In the genomic region with DNA sequence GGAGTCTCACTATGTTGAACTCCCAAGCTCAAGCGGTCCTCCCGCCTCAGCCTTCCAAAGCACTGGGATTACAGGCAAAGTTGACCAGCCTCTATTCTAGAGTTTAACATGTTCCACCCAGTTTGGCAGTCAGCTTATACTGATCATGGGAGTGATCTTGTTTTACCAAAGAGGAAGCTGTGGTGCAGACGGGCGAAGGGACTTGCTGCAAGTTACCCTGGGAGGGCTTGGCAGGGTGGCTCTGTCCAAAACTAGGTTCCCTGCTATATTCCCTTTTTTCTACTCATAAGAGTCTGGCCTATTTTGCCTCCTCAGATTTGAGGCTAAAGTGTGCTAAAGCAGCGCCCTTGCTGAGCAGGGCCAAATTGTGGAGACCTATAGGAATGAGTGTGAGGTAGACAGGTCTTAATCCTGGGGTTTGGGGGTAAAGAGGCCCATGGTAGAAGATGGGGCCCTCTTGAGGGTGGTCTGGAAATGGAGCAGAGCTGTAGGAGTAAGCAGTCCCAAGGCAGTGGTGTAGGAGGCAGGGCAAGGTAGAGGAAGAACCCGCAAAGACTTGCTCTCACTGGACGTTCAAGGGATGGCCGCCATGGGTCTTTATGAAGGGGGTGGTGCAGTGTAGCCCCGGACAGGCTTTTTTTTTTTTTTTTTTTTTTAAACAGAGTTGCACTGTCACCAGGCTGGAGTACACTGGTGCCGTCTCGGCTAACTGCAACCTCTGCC, we compare ENCODE assay signal across 9 cellular contexts. TPM values are rescaled to one million over a fixed set of nuclear protein-coding genes. Genes with fewer than 3 reads are reported as not detected.
DNase-seq lines count a peak whose midpoint lies in the region; ATAC-seq, FAIRE-seq and TF ChIP-seq lines count a peak whose summit lies in the region.
"Had no signal": no experiment of that assay in that cellular context is flagged by ENCODE, and none has a peak within 500 bp of the region (broad histone marks: within the 10 kb centered on the region; RNA-seq: fewer than 3 reads in every experiment).

No MANE protein-coding gene starts in this region.

- DNase-seq in GM12864 (ENCODE audit: low read depth) (no peak), PC-3 (no peak), D721Med (ENCODE audit: insufficient read length, low spot score) (no peak), DMS153 (lab: John Stamatoyannopoulos, UW) (no peak)
- DNase-seq in activated effector memory CD4-positive, alpha-beta T cell treated with Interleukin-2 at 50 U/mL for 16 hours, result no peak
- DNase-seq: NCI-H2029, thyroid gland had no signal

- H4K20me1 ChIP-seq in PC-3 (ENCODE audit: low read length), result peaks cover 60% of the 10 kb centered on the region

- no peaks in the 10 kb centered on the region for H3F3A ChIP-seq in PC-3 (ENCODE audit: low read length, unreplicated experiment)

- no TSS peak for BruUV-seq in PC-3 (replicated peaks; lab: Mats Ljungman, UMichigan)

- H3K9me2 ChIP-seq in PC-3 (replicated peaks; ENCODE audit: low read length), result no peaks in the 10 kb centered on the region

- H3K36me3 ChIP-seq in PC-3 (ENCODE audit: low read depth, low read length), result peaks cover 60% of the 10 kb centered on the region
- peaks cover 78% of the 10 kb centered on the region for H3K36me3 ChIP-seq in iPS-20b (ENCODE audit: insufficient read depth, low read depth, low read length)

- POLR2A ChIA-PET in PC-3 (lab: Charles Lee; ENCODE audit: unreplicated experiment), result no interaction called here

- H3K27ac ChIP-seq in PC-3 (ENCODE audit: low read length) (no peak overlapping the region), iPS-20b (ENCODE audit: low read length) (peak overlapping the region; percentile 22)
- H3K27ac ChIP-seq: psoas muscle, thyroid gland had no signal

- peaks cover 30% of the 10 kb centered on the region for H3K4me1 ChIP-seq in PC-3 (ENCODE audit: insufficient read depth, low read length)
- peaks cover 35% of the 10 kb centered on the region for H3K4me1 ChIP-seq in iPS-20b (ENCODE audit: insufficient read depth, low read length)

- no peak overlapping the region for H2AFZ ChIP-seq in PC-3 (ENCODE audit: low read length)

- peak overlapping the region; percentile 98; the same call in 1 of the 2 replicates for H3K4me2 ChIP-seq in PC-3 (ENCODE audit: low read length)

- H3K9me3 ChIP-seq in PC-3 (ENCODE audit: low read length), result no peaks in the 10 kb centered on the region
- H3K9me3 ChIP-seq in iPS-20b (ENCODE audit: insufficient read depth, low read depth, low read length), result no peaks in the 10 kb centered on the region
- H3K9me3 ChIP-seq: psoas muscle, thyroid gland had no signal

- H3K4me3 ChIP-seq in GM12864 (ENCODE audit: low read depth, low read length), result peak overlapping the region; percentile 68
- 0 out of 2 replicates have a peak overlapping the region, but pooled peaks have one; percentile 99 for H3K4me3 ChIP-seq in PC-3 (ENCODE audit: low read length)
- H3K4me3 ChIP-seq in iPS-20b (ENCODE audit: low read length), result peak overlapping the region; percentile 100; the same call in 1 of the 2 replicates
- H3K4me3 ChIP-seq: thyroid gland had no signal

- TF ChIP-seq CTCF in GM12864 (IDR thresholded peaks at IDR 0.05; ENCODE audit: low read depth, low read length, missing control alignments) (no peak), PC-3 (conservative IDR thresholded peaks at IDR 0.05; ENCODE audit: low read depth, low read length) (no peak), D721Med (IDR thresholded peaks at IDR 0.05; ENCODE audit: insufficient read depth, missing control alignments) (no peak)

- H3K9ac ChIP-seq in PC-3 (ENCODE audit: low read length) (no peak overlapping the region), iPS-20b (ENCODE audit: low read depth, low read length) (peak overlapping the region; percentile 100)

- intact Hi-C loops in PC-3 (cut with micrococcal nuclease), result no loop called here

- ATAC-seq in PC-3, result no peak
- ATAC-seq: psoas muscle had no signal

- no peaks in the 10 kb centered on the region for H3K27me3 ChIP-seq in PC-3 (ENCODE audit: low read length)
- no peaks in the 10 kb centered on the region for H3K27me3 ChIP-seq in iPS-20b (ENCODE audit: insufficient read depth, low read length)
- H3K27me3 ChIP-seq: thyroid gland had no signal

- no peak for FAIRE-seq in D721Med (lab: Jason Lieb, UNC)

- H3K79me2 ChIP-seq in PC-3 (ENCODE audit: low read length), result peaks cover 70% of the 10 kb centered on the region

- CTCF ChIA-PET in PC-3 (lab: Charles Lee), result no interaction called here

RNA-seq across cellular contexts. Expression of gene RPS19, which starts 3.3 kb away (rescaled TPM):
- 1,687 and 1,830 TPM in 2 replicates for total RNA-seq in PC-3 (2014; rRNA removed)

RNA-seq across cellular contexts. Expression of gene CD79A, which starts 13.7 kb away (rescaled TPM):
- 0.11 TPM in 1 of 2 replicates, not detected in the other for total RNA-seq in PC-3 (2014; rRNA removed)

RNA-seq across cellular contexts. Expression of gene DMRTC2, which starts 18.5 kb away (rescaled TPM):
- total RNA-seq in PC-3 (2014; rRNA removed), result not detected in 2 replicates
- total RNA-seq: psoas muscle had no signal

RNA-seq across cellular contexts. Expression of gene LYPD4, which starts 18.9 kb away (rescaled TPM):
- total RNA-seq in PC-3 (2014; rRNA removed), result not detected in 2 replicates
- total RNA-seq: psoas muscle, thyroid gland had no signal

RNA-seq across cellular contexts. Expression of gene ARHGEF1, which starts 19.6 kb away (rescaled TPM):
- total RNA-seq in PC-3 (2014; rRNA removed), result 50.8 and 64.3 TPM in 2 replicates
